8 cellular contexts compared by ENCODE assay signal in genomic region chr1:29245876-29246275, GRCh38. TPM values are rescaled to one million over a fixed set of nuclear protein-coding genes. Genes with fewer than 3 reads are reported as not detected.
A peak's percentile ranks its signal among the peaks of the same experiment; 100 is the strongest.
DNase-seq lines count a peak whose midpoint lies in the region; ATAC-seq and TF ChIP-seq lines count a peak whose summit lies in the region.

No MANE protein-coding gene starts in this region.

- no peak overlapping the region for H3K27ac Mint-ChIP-seq in stimulated activated effector memory CD8-positive, alpha-beta T cell treated with anti-CD3 and anti-CD28 coated beads, Interleukin-12 subunit alpha, Interleukin-12 subunit beta, amount 100 ng/mL, for 72 hours
- H3K27ac Mint-ChIP-seq in natural killer cell, result no peak overlapping the region

- no peak overlapping the region for H3K4me2 ChIP-seq in OCI-LY3 (ENCODE audit: low read length)

- no peaks in the 10 kb centered on the region for H3K9me3 ChIP-seq in OCI-LY3 (ENCODE audit: insufficient read depth, low read length)

- no peak overlapping the region for H3K4me3 ChIP-seq in OCI-LY3 (ENCODE audit: low read length)
- no peak overlapping the region for H3K4me3 ChIP-seq in fibroblast of the aortic adventitia (ENCODE audit: low read depth, low read length)

- no peaks in the 10 kb centered on the region for H4K20me1 ChIP-seq in OCI-LY3 (ENCODE audit: insufficient read depth, low read length)

- no peaks in the 10 kb centered on the region for H3K9me3 Mint-ChIP-seq in stimulated activated effector memory CD8-positive, alpha-beta T cell treated with anti-CD3 and anti-CD28 coated beads, Interleukin-12 subunit alpha, Interleukin-12 subunit beta, amount 100 ng/mL, for 72 hours
- no peaks in the 10 kb centered on the region for H3K9me3 Mint-ChIP-seq in natural killer cell

- H3K9ac ChIP-seq in OCI-LY3 (ENCODE audit: low read length), result no peak overlapping the region

- H3K4me1 Mint-ChIP-seq in stimulated activated effector memory CD8-positive, alpha-beta T cell treated with anti-CD3 and anti-CD28 coated beads, Interleukin-12 subunit alpha, Interleukin-12 subunit beta, amount 100 ng/mL, for 72 hours, result no peaks in the 10 kb centered on the region
- H3K4me1 Mint-ChIP-seq in natural killer cell, result no peaks in the 10 kb centered on the region

- intact Hi-C loops in natural killer cell (cut with micrococcal nuclease), result no loop called here

- H3K79me2 ChIP-seq in OCI-LY3 (ENCODE audit: low read length), result no peaks in the 10 kb centered on the region

- no peak overlapping the region for H3K4me3 Mint-ChIP-seq in stimulated activated effector memory CD8-positive, alpha-beta T cell treated with anti-CD3 and anti-CD28 coated beads, Interleukin-12 subunit alpha, Interleukin-12 subunit beta, amount 100 ng/mL, for 72 hours
- no peak overlapping the region for H3K4me3 Mint-ChIP-seq in natural killer cell

- H3K36me3 ChIP-seq in OCI-LY3 (replicated peaks; ENCODE audit: low read depth, low read length), result no peaks in the 10 kb centered on the region

- no peak overlapping the region for H3K27ac ChIP-seq in OCI-LY3 (ENCODE audit: low read length)

- no peak overlapping the region for H2AFZ ChIP-seq in OCI-LY3 (ENCODE audit: low read depth, low read length)

- H3K27me3 ChIP-seq in OCI-LY3 (ENCODE audit: low read depth, low read length), result no peaks in the 10 kb centered on the region

- DNase-seq in SIG-M5 treated with dmso at 0.1 percent for 504 hours (lab: John Stamatoyannopoulos, UW; ENCODE audit: unreplicated experiment), result peak; percentile 8
- no peak for DNase-seq in SIG-M5 (lab: John Stamatoyannopoulos, UW)
- DNase-seq in fibroblast of the aortic adventitia (ENCODE audit: low read depth), result peak; percentile 52
- DNase-seq in stimulated activated effector memory CD8-positive, alpha-beta T cell treated with anti-CD3 and anti-CD28 coated beads, Interleukin-12 subunit alpha, Interleukin-12 subunit beta, amount 100 ng/mL, for 72 hours (ENCODE audit: low spot score in 2 of 2), result no peak
- no peak for DNase-seq in NCI-H146 (lab: John Stamatoyannopoulos, UW)
- DNase-seq in natural killer cell, result no peak

- H3K4me1 ChIP-seq in OCI-LY3 (ENCODE audit: low read length), result no peaks in the 10 kb centered on the region

- peak; percentile 38 for ATAC-seq in stimulated activated effector memory CD8-positive, alpha-beta T cell treated with anti-CD3 and anti-CD28 coated beads, Interleukin-12 subunit alpha, Interleukin-12 subunit beta, amount 100 ng/mL, for 72 hours
- ATAC-seq in natural killer cell, result no peak
- ATAC-seq in HG03457 (IDR thresholded peaks at IDR 0.05; ENCODE audit: unreplicated experiment), result no peak

- no peaks in the 10 kb centered on the region for H3K36me3 Mint-ChIP-seq in stimulated activated effector memory CD8-positive, alpha-beta T cell treated with anti-CD3 and anti-CD28 coated beads, Interleukin-12 subunit alpha, Interleukin-12 subunit beta, amount 100 ng/mL, for 72 hours
- H3K36me3 Mint-ChIP-seq in natural killer cell, result no peaks in the 10 kb centered on the region

- peaks cover 6 to 19% of the 10 kb centered on the region in 2 donors for H3K27me3 Mint-ChIP-seq in natural killer cell (ENCODE audit: low read depth in 2 of 2)

- TF ChIP-seq CTCF in OCI-LY3 (IDR thresholded peaks at IDR 0.05; ENCODE audit: low read depth, low read length) (peak; percentile 45), fibroblast of the aortic adventitia (IDR thresholded peaks at IDR 0.05; ENCODE audit: insufficient read depth, low read length) (peak; percentile 42), natural killer cell (IDR thresholded peaks at IDR 0.05) (no peak)

RNA-seq across cellular contexts. Expression of gene PTPRU, which starts 9.6 kb away (rescaled TPM):
- total RNA-seq in fibroblast of the aortic adventitia (ENCODE audit: low replicate concordance) (25.8 and 36.6 TPM in 2 replicates), natural killer cell (1 to 10 TPM in 1 of 3 donors, under 1 TPM in 2; 0.54 to 1.6 (median 0.79) TPM)

RNA-seq across cellular contexts. Expression of gene MECR, which starts 15.1 kb away (rescaled TPM):
- total RNA-seq in fibroblast of the aortic adventitia (ENCODE audit: low replicate concordance) (17.7 and 23.1 TPM in 2 replicates), natural killer cell (10 to 100 TPM in 1 of 3 donors, 1 to 10 TPM in 2; 8.0 to 11.2 (median 8.8) TPM)

Comparison
In these comparisons a context has a peak if more than half of its experiments do, and no peak if none do; other contexts are left out.
1. DNase-seq: peak in SIG-M5 treated with dmso at 0.1 percent for 504 hours (single experiment) and fibroblast of the aortic adventitia (single experiment); none in SIG-M5 (single experiment), stimulated activated effector memory CD8-positive, alpha-beta T cell treated with anti-CD3 and anti-CD28 coated beads, Interleukin-12 subunit alpha, Interleukin-12 subunit beta, amount 100 ng/mL, for 72 hours (0 of 2), NCI-H146 (single experiment) and natural killer cell (single experiment).
2. RNA of gene PTPRU, which starts 9.6 kb away (total RNA-seq): 25.8 to 36.6 TPM in fibroblast of the aortic adventitia; 0.54 to 1.6 TPM in natural killer cell; every median in the first group is over 10 times any median in the second.